In genomic region chr16:8868272-8869211, GRCh38 we compare ENCODE assay signal across 8 cellular contexts.
A peak's percentile ranks its signal among the peaks of the same experiment; 100 is the strongest.
DNase-seq lines count a peak whose midpoint lies in the region; ATAC-seq and TF ChIP-seq lines count a peak whose summit lies in the region.

CARHSP1 (minus strand) TSS chr16:8869006; CDS start chr16:8859328, 9,678 bp downstream.

- peak; percentile 98 for DNase-seq in AG08395 (ENCODE audit: low spot score)
- DNase-seq in NCI-H226, result peak; percentile 90
- peak; percentile 50 to 76 (median 62) for DNase-seq in activated CD4-positive, CD25-positive, alpha-beta regulatory T cell (lab: John Stamatoyannopoulos, UW)
- peak in 59 of 61 donors; percentile 31 to 93 (median 82) for DNase-seq in caudate nucleus (lab: John Stamatoyannopoulos, UW)
- DNase-seq in islet precursor cell, result peak; percentile 97
- peak; percentile 60 to 66 for DNase-seq in stimulated activated CD4-positive, alpha-beta T cell treated with anti-CD3 and anti-CD28 coated beads, Interleukin-15, amount 100 ng/mL, for 1 hour (ENCODE audit: low read depth in 1 of 2, low spot score in 1 of 2)

- TF ChIP-seq POLR2A in GM18951 (IDR thresholded peaks at IDR 0.05; ENCODE audit: extremely low read depth, insufficient read depth, insufficient read length), result peak; percentile 75

- peak within 1 kb of the TSS; percentile 90 for H3K27ac ChIP-seq in caudate nucleus (ENCODE audit: low read depth, low read length)

- in situ Hi-C loops in GM18951 (cut with MboI; ENCODE audit: low sequenced_read_pairs, unreplicated experiment), result no loop called here

- ATAC-seq in HG03175 (IDR thresholded peaks at IDR 0.05; ENCODE audit: unreplicated experiment), result peak; percentile 69

Comparison
In these comparisons a context has a peak if more than half of its experiments do, and no peak if none do; other contexts are left out.
1. Peak in every context shown above with its lines: DNase-seq, ATAC-seq and H3K27ac ChIP-seq.